ENCODE assay signal across 9 cellular contexts in the genomic region with DNA sequence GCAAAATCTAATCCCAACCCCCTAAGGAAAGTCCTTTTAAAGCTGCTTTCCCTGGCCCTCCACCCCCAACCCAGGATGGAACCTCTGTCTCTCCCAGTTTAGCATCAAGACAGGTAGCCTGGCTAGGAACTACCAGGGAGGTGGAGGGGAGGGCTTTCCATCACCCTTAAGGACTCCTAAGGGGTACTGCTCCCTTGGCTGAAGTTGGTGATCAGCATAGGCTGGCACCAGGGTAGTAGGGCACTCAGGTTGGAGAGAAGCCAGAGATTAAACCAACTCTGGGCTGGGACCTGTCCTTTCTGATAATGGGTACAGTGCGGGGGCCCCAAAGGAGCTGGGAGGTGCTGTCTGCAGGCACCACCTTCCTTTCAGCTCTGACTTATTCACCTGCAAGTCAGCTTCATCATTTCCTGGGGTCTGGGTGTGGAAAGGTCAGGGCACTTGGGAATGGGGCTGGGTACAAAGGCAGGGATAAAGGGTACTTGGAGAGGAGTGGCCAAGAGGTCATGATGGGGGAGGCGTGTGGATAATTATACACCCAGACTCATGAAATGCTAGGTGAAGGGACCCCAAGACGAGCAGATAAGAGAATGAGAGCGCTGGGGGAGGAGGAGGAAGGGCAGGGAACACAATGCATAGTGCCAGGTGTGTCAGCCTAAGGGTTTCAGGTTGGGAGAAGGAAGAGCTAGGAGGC. TPM values are rescaled to one million over a fixed set of nuclear protein-coding genes. Genes with fewer than 3 reads are reported as not detected.
DNase-seq lines count a peak whose midpoint lies in the region; ATAC-seq and TF ChIP-seq lines count a peak whose summit lies in the region.
"Had no signal": no experiment of that assay in that cellular context is flagged by ENCODE, and none has a peak within 500 bp of the region (broad histone marks: within the 10 kb centered on the region; RNA-seq: fewer than 3 reads in every experiment).

No MANE protein-coding gene starts in this region.

- H4K20me1 ChIP-seq in BLaER1: peaks cover 45% of the 10 kb centered on the region

- TF ChIP-seq CTCF in astrocyte of the cerebellum (IDR thresholded peaks at IDR 0.05; ENCODE audit: low read depth, low read length, missing control alignments) (no peak), right lobe of liver (IDR thresholded peaks at IDR 0.05) (no peak), testis (IDR thresholded peaks at IDR 0.05) (no peak)

- TF ChIP-seq POLR2A in right lobe of liver (IDR thresholded peaks at IDR 0.05) (no peak), testis (IDR thresholded peaks at IDR 0.05) (no peak)

- peak overlapping the region; percentile 99 for H3K9ac ChIP-seq in BLaER1

- peak in 2 of 4 donors; percentile 2 to 22 for ATAC-seq in right lobe of liver
- no peak for ATAC-seq in GM18909 (IDR thresholded peaks at IDR 0.05; ENCODE audit: poor library complexity, unreplicated experiment)
- no peak for ATAC-seq in HG03139 (IDR thresholded peaks at IDR 0.05; ENCODE audit: unreplicated experiment)

- H3K36me3 ChIP-seq in BLaER1: peaks cover 30% of the 10 kb centered on the region
- no peaks in the 10 kb centered on the region for H3K36me3 ChIP-seq in right lobe of liver
- no peaks in the 10 kb centered on the region for H3K36me3 ChIP-seq in testis (ENCODE audit: low read depth, missing control alignments)

- no peaks in the 10 kb centered on the region for H3K27me3 ChIP-seq in BLaER1
- H3K27me3 ChIP-seq in right lobe of liver: no peaks in the 10 kb centered on the region
- H3K27me3 ChIP-seq in testis: no peaks in the 10 kb centered on the region

- H3K27ac ChIP-seq in BLaER1: peak overlapping the region; percentile 99
- peak overlapping the region; percentile 73 to 89 (median 77) for H3K27ac ChIP-seq in right lobe of liver
- peak overlapping the region; percentile 91 to 95 for H3K27ac ChIP-seq in testis

- in situ Hi-C loops in astrocyte of the cerebellum (cut with HindIII; ENCODE audit: low sequenced_read_pairs): no loop called here

- intact Hi-C loops in right lobe of liver (cut with DNase I) (no loop called here), testis (cut with DNase I; ENCODE audit: low total_unique reads) (no loop called here)

- no peak for DNase-seq in Jurkat, Clone E6-1 (ENCODE audit: low read depth, low spot score)
- DNase-seq in astrocyte of the cerebellum (ENCODE audit: low read depth): no peak
- no peak for DNase-seq in right lobe of liver
- DNase-seq in testis: no peak
- DNase-seq in NOMO-1 (lab: John Stamatoyannopoulos, UW; ENCODE audit: unreplicated experiment in 2 of 2): no peak

- H3K4me3 ChIP-seq in BLaER1 (peak overlapping the region; percentile 96), astrocyte of the cerebellum (ENCODE audit: low read depth, low read length) (peak overlapping the region; percentile 89), right lobe of liver (peak overlapping the region; percentile 57 to 63 (median 59)), testis (peak overlapping the region; percentile 84 to 91)
- H3K4me3 ChIP-seq in Jurkat, Clone E6-1 (ENCODE audit: low read length): peak overlapping the region; percentile 96

- H3K9me3 ChIP-seq in BLaER1: no peaks in the 10 kb centered on the region
- no peaks in the 10 kb centered on the region for H3K9me3 ChIP-seq in right lobe of liver
- no peaks in the 10 kb centered on the region for H3K9me3 ChIP-seq in testis

- peaks cover 67% of the 10 kb centered on the region for H3K4me1 ChIP-seq in BLaER1
- H3K4me1 ChIP-seq in right lobe of liver: peaks cover 0 to 10% (median 1%) of the 10 kb centered on the region in 4 donors
- H3K4me1 ChIP-seq in testis: peaks cover 37% of the 10 kb centered on the region

- H3K4me2 ChIP-seq in BLaER1: peak overlapping the region; percentile 100

- 36% methylated on average over 4 of the region's 4 CpGs for WGBS in right lobe of liver (ENCODE audit: insufficient coverage, low coverage, low lambda C conversion rate, missing lambda C conversion rate)
- WGBS in testis, 2 donors: 23 to 33% methylated on average over 4 of the region's 4 CpGs

RNA-seq across cellular contexts. Expression of gene ARHGEF2, which starts 1.3 kb away (rescaled TPM):
- 159 TPM for polyA plus RNA-seq in Jurkat, Clone E6-1 (2012; ENCODE audit: insufficient read depth, insufficient read length)
- 10 to 100 TPM in 4 of 6 experiments, 1 to 10 TPM in 2; 7.9 to 23.8 (median 13.1) TPM for total RNA-seq in right lobe of liver
- 100 to 1,000 TPM in 1 of 2 donors, 10 to 100 TPM in 1; 56.6 to 124 TPM for total RNA-seq in testis
- 88.8 TPM for polyA plus RNA-seq in testis (ENCODE audit: insufficient read depth, low read depth, low replicate concordance)

RNA-seq across cellular contexts. Expression of gene RXFP4, which starts 35.6 kb away (rescaled TPM):
- polyA plus RNA-seq in Jurkat, Clone E6-1 (2012; ENCODE audit: insufficient read depth, insufficient read length): not detected
- total RNA-seq in right lobe of liver (not detected), testis (1 to 10 TPM in 1 of 2 donors, under 1 TPM in 1; 0.37 to 1.1 TPM)
- polyA plus RNA-seq in testis (ENCODE audit: insufficient read depth, low read depth, low replicate concordance): not detected
- total RNA-seq: pulmonary artery endothelial cell had no signal

RNA-seq across cellular contexts. Expression of gene KHDC4, which starts 42.8 kb away (rescaled TPM):
- polyA plus RNA-seq in Jurkat, Clone E6-1 (2012; ENCODE audit: insufficient read depth, insufficient read length): 62.7 TPM
- total RNA-seq in right lobe of liver: 10 to 100 TPM; 14.1 to 19.0 (median 17.2) TPM
- 10 to 100 TPM; 84.5 to 95.3 TPM for total RNA-seq in testis
- polyA plus RNA-seq in testis (ENCODE audit: insufficient read depth, low read depth, low replicate concordance): 45.5 TPM

RNA-seq across cellular contexts. Expression of gene SSR2, which starts 43.7 kb away (rescaled TPM):
- polyA plus RNA-seq in Jurkat, Clone E6-1 (2012; ENCODE audit: insufficient read depth, insufficient read length): 195 TPM
- 100 to 1,000 TPM in 4 of 6 experiments, 10 to 100 TPM in 2; 59.5 to 227 (median 103) TPM for total RNA-seq in right lobe of liver
- 100 to 1,000 TPM; 170 to 216 TPM for total RNA-seq in testis
- polyA plus RNA-seq in testis (ENCODE audit: insufficient read depth, low read depth, low replicate concordance): 289 TPM

Comparison
In these comparisons a context has a peak if more than half of its experiments do, and no peak if none do; other contexts are left out.
1. RNA of gene KHDC4, which starts 42.8 kb away (total RNA-seq): 84.5 to 95.3 TPM in testis; 14.1 to 19.0 TPM in right lobe of liver; every median in the first group is over 4 times any median in the second.
2. Peak in every context shown above with its lines, with median percentiles within 50 percentile points of each other: H3K27ac ChIP-seq and H3K4me3 ChIP-seq.